25 cellular contexts compared by ENCODE assay signal in genomic region chr4:6059375-6059805, GRCh38. TPM values are rescaled to one million over a fixed set of nuclear protein-coding genes. Genes with fewer than 3 reads are reported as not detected.
"Had no signal": no experiment of that assay in that cellular context is flagged by ENCODE, and none has a peak within 500 bp of the region (broad histone marks: within the 10 kb centered on the region; RNA-seq: fewer than 3 reads in every experiment).

No MANE protein-coding gene starts in this region.

- H3K27ac ChIP-seq: neutrophil, pancreas, stomach, thyroid gland had no signal

- H3K27me3 ChIP-seq: neutrophil, pancreas, stomach, thyroid gland had no signal

- ATAC-seq: effector memory CD8-positive, alpha-beta T cell; left lobe of liver; mucosa of descending colon; natural killer cell treated with Interleukin-12 subunit alpha and Interleukin-12 subunit beta and Interleukin-15 and Interleukin-18, amount 100 ng/mL, for 72 hours; pancreas; sciatic nerve; stimulated activated effector memory CD8-positive, alpha-beta T cell treated with anti-CD3 and anti-CD28 coated beads, Interleukin-12 subunit alpha, Interleukin-12 subunit beta, amount 100 ng/mL, for 72 hours had no signal

- H3K4me3 ChIP-seq: mucosa of descending colon, pancreas, stomach, thyroid gland had no signal

- H3K36me3 ChIP-seq: neutrophil, pancreas, stomach, thyroid gland had no signal

- H3K9me3 ChIP-seq: thyroid gland had no signal

- H3K4me1 Mint-ChIP-seq: mesothelial cell of epicardium; naive B cell; stimulated activated effector memory CD8-positive, alpha-beta T cell treated with anti-CD3 and anti-CD28 coated beads, Interleukin-12 subunit alpha, Interleukin-12 subunit beta, amount 100 ng/mL, for 72 hours had no signal

- H3K27me3 Mint-ChIP-seq: effector memory CD8-positive, alpha-beta T cell; naive B cell; natural killer cell treated with Interleukin-12 subunit alpha and Interleukin-12 subunit beta and Interleukin-15 and Interleukin-18, amount 100 ng/mL, for 72 hours; progenitor cell of endocrine pancreas; type B pancreatic cell had no signal

- H3K36me3 Mint-ChIP-seq: mesothelial cell of epicardium, naive B cell, type B pancreatic cell had no signal

- H3K27ac Mint-ChIP-seq: effector memory CD8-positive, alpha-beta T cell; mesothelial cell of epicardium; natural killer cell treated with Interleukin-12 subunit alpha and Interleukin-12 subunit beta and Interleukin-15 and Interleukin-18, amount 100 ng/mL, for 72 hours; progenitor cell of endocrine pancreas; stimulated activated effector memory CD8-positive, alpha-beta T cell treated with anti-CD3 and anti-CD28 coated beads, Interleukin-12 subunit alpha, Interleukin-12 subunit beta, amount 100 ng/mL, for 72 hours; type B pancreatic cell had no signal

- H3K4me1 ChIP-seq: pancreas, stomach had no signal

- FAIRE-seq: frontal cortex, kidney, pancreas had no signal

- H3K4me3 Mint-ChIP-seq: effector memory CD8-positive, alpha-beta T cell; mesothelial cell of epicardium; natural killer cell treated with Interleukin-12 subunit alpha and Interleukin-12 subunit beta and Interleukin-15 and Interleukin-18, amount 100 ng/mL, for 72 hours; neural crest cell; stimulated activated effector memory CD8-positive, alpha-beta T cell treated with anti-CD3 and anti-CD28 coated beads, Interleukin-12 subunit alpha, Interleukin-12 subunit beta, amount 100 ng/mL, for 72 hours; type B pancreatic cell had no signal

- DNase-seq: cortex of kidney; effector memory CD8-positive, alpha-beta T cell; kidney; mesenchymal stem cell; mucosa of descending colon; naive B cell; pancreas; stimulated activated CD4-positive, alpha-beta T cell treated with anti-CD3 and anti-CD28 coated beads, Interleukin-2, amount 100 ng/mL, for 24 hours; stimulated activated CD4-positive, alpha-beta T cell treated with anti-CD3 and anti-CD28 coated beads, Interleukin-4, amount 100 ng/mL, for 24 hours; stimulated activated naive CD4-positive, alpha-beta T cell treated with Interleukin-2 at 50 U/mL for 16 hours; stomach; thyroid gland had no signal

RNA-seq across cellular contexts. Expression of gene C4orf50, which starts 41.2 kb away (rescaled TPM):
- total RNA-seq: fibroblast of villous mesenchyme, left lobe of liver, lower leg skin, skeletal muscle tissue had no signal
